8 cellular contexts compared by ENCODE assay signal in the genomic region with DNA sequence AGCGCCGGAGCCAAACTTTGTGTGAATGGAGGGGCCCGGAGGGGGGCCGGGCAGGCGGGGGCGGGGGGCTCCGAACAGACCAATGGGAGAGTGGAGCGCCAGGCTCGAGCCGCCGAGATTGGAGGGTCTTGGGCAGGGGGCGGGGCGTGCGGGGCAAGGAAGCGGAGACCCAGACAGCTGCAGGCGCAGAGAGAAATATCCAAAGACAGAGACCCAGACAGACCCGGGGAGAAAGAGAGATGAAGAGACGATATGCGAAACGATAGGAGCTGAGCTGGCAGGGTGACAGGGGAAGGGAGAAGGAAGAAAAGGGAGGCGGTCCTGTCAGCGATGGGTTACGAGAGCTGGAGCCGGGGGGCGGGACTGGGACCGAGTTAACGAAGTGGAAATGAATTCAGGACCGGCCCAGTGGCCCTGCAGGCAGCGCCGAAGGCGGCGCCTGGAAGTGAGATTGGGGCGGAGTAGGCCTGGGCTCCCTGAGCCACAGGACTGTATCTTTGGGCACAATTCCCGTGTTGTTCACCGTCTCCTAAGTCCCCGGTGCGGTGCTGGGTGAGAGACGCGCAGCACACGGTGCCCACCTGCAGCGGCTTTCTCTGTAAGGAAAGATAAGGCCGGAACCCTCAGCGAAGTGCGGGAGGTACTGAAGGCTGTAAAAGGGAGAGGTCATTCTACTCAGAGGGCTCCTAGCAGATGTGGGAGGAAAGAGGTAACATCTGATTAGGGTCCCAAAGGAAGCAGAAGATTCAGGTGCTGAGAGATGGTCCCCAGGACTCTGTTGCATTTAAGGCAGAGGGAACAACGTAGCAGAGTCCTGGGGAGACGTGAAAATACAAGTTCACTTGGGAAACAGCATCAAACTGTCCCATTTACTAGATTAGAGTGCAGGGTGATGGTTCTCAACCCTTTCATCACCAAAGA. TPM values are rescaled to one million over a fixed set of nuclear protein-coding genes. Genes with fewer than 3 reads are reported as not detected.
DNase-seq lines count a peak whose midpoint lies in the region; ATAC-seq and TF ChIP-seq lines count a peak whose summit lies in the region.

No MANE protein-coding gene starts in this region.

- TF ChIP-seq POLR2A in body of pancreas (IDR thresholded peaks at IDR 0.05) (peak in 2 of 3 donors; percentile 19 to 23), sigmoid colon (IDR thresholded peaks at IDR 0.05) (no peak)

- intact Hi-C loops in body of pancreas (cut with DNase I) (no loop called here), sigmoid colon (cut with DNase I) (no loop called here)

- H3K27ac ChIP-seq in body of pancreas: no peak overlapping the region
- peak overlapping the region in 2 of 4 donors; percentile 39 to 68 for H3K27ac ChIP-seq in sigmoid colon

- H3K4me3 ChIP-seq in body of pancreas: peak overlapping the region; percentile 28 to 40
- peak overlapping the region; percentile 50 for H3K4me3 ChIP-seq in iPS-15b (ENCODE audit: low read depth, low read length)
- H3K4me3 ChIP-seq in sigmoid colon: peak overlapping the region; percentile 31 to 59 (median 54)

- H3K27me3 ChIP-seq in body of pancreas (no peaks in the 10 kb centered on the region), iPS-15b (ENCODE audit: control insufficient read depth, insufficient read depth, low read length) (peaks cover 52% of the 10 kb centered on the region), sigmoid colon (no peaks in the 10 kb centered on the region)

- H3K9ac ChIP-seq in iPS-15b (ENCODE audit: low read depth, low read length): no peak overlapping the region

- H3K9me3 ChIP-seq in body of pancreas: no peaks in the 10 kb centered on the region
- no peaks in the 10 kb centered on the region for H3K9me3 ChIP-seq in iPS-15b (ENCODE audit: control insufficient read depth, insufficient read depth, low read length)
- H3K9me3 ChIP-seq in sigmoid colon: no peaks in the 10 kb centered on the region

- ATAC-seq in body of pancreas: peak; percentile 84
- ATAC-seq in HG03469 (IDR thresholded peaks at IDR 0.05; ENCODE audit: unreplicated experiment): no peak
- no peak for ATAC-seq in HG02571 (IDR thresholded peaks at IDR 0.05; ENCODE audit: unreplicated experiment)

- peak; percentile 20 for DNase-seq in GDM1 (lab: John Stamatoyannopoulos, UW)
- peak; percentile 35 for DNase-seq in LHCN-M2 (ENCODE audit: low read depth)
- DNase-seq in UCSD-AML1 (lab: John Stamatoyannopoulos, UW; ENCODE audit: unreplicated experiment): peak; percentile 34
- peak; percentile 66 to 80 (median 74) for DNase-seq in body of pancreas
- DNase-seq in sigmoid colon: peak; percentile 88

- no peaks in the 10 kb centered on the region for H3K36me3 ChIP-seq in body of pancreas (replicated peaks in 1 of 2; ENCODE audit: insufficient read depth in 1 of 2, low read depth in 2 of 2)
- H3K36me3 ChIP-seq in iPS-15b (ENCODE audit: control insufficient read depth, insufficient read depth, low read length): no peaks in the 10 kb centered on the region
- H3K36me3 ChIP-seq in sigmoid colon: no peaks in the 10 kb centered on the region

- TF ChIP-seq CTCF in body of pancreas (IDR thresholded peaks at IDR 0.05) (no peak), sigmoid colon (IDR thresholded peaks at IDR 0.05) (no peak)

- no peak for TF ChIP-seq EP300 in sigmoid colon (IDR thresholded peaks at IDR 0.05)

- H3K4me1 ChIP-seq in body of pancreas (peaks cover 10% of the 10 kb centered on the region), iPS-15b (ENCODE audit: control insufficient read depth, insufficient read depth, low read length) (no peaks in the 10 kb centered on the region), sigmoid colon (peaks cover 0 to 13% (median 11%) of the 10 kb centered on the region in 4 donors)

- 2% methylated on average over 39 to 46 of the region's 46 CpGs for WGBS in body of pancreas, 2 donors
- 1 to 2% methylated on average over 46 of the region's 46 CpGs for WGBS in sigmoid colon, 2 donors

RNA-seq across cellular contexts. Expression of a gene that starts 0.5 kb away (rescaled TPM):
- total RNA-seq in LHCN-M2 (2014; rRNA removed) (not detected in 2 replicates), body of pancreas (not detected), sigmoid colon (under 1 TPM in 2 of 4 donors, not detected in 2; 0.27 to 0.36 TPM)
- polyA plus RNA-seq in LHCN-M2 (2012): 0.04 TPM
- 1 to 10 TPM in 1 of 3 donors, under 1 TPM in 1, not detected in 1; 0.23 to 1.3 TPM for polyA plus RNA-seq in sigmoid colon

RNA-seq across cellular contexts. Expression of a gene that starts 10.8 kb away (rescaled TPM):
- total RNA-seq in LHCN-M2 (2014; rRNA removed) (not detected in 2 replicates), body of pancreas (not detected), sigmoid colon (under 1 TPM; under 0.01 to 0.36 (median 0.27) TPM)
- not detected for polyA plus RNA-seq in LHCN-M2 (2012)
- polyA plus RNA-seq in sigmoid colon: under 1 TPM in 1 of 3 donors, not detected in 2; 0.22 TPM

RNA-seq across cellular contexts. Expression of a gene that starts 27.9 kb away (rescaled TPM):
- total RNA-seq in LHCN-M2 (2014; rRNA removed) (21.7 and 22.2 TPM in 2 replicates), body of pancreas (10 to 100 TPM; 18.4 to 46.8 TPM), sigmoid colon (10 to 100 TPM; 11.1 to 11.4 (median 11.3) TPM)
- polyA plus RNA-seq in LHCN-M2 (2012): 14.5 TPM
- polyA plus RNA-seq in sigmoid colon: 10 to 100 TPM in 1 of 3 donors, 1 to 10 TPM in 2; 4.8 to 34.9 (median 7.2) TPM

RNA-seq across cellular contexts. Expression of a gene that starts 38.7 kb away (rescaled TPM):
- total RNA-seq in LHCN-M2 (2014; rRNA removed) (4.3 and 5.4 TPM in 2 replicates), body of pancreas (1 to 10 TPM; 4.9 to 7.8 TPM), sigmoid colon (1 to 10 TPM; 3.3 to 4.7 (median 4.5) TPM)
- polyA plus RNA-seq in LHCN-M2 (2012): 2.7 TPM
- 1 to 10 TPM in 1 of 3 donors, under 1 TPM in 2; 0.60 to 3.6 (median 0.69) TPM for polyA plus RNA-seq in sigmoid colon

RNA-seq across cellular contexts. Expression of a gene that starts 45.1 kb away (rescaled TPM):
- total RNA-seq in LHCN-M2 (2014; rRNA removed): 1.3 and 1.4 TPM in 2 replicates
- 1.00 TPM for polyA plus RNA-seq in LHCN-M2 (2012)
- 10 to 100 TPM in 1 of 2 donors, 1 to 10 TPM in 1; 1.6 to 41.2 TPM for total RNA-seq in body of pancreas
- total RNA-seq in sigmoid colon: 100 to 1,000 TPM in 2 of 4 donors, 10 to 100 TPM in 2; 60.7 to 153 (median 102) TPM
- 1 to 10 TPM in 2 of 3 donors, under 1 TPM in 1; 0.92 to 5.7 (median 1.8) TPM for polyA plus RNA-seq in sigmoid colon

Comparison
In these comparisons a context has a peak if more than half of its experiments do, and no peak if none do; other contexts are left out.
1. DNase-seq: peak in every context shown above with its lines; median percentile 88 in sigmoid colon; 74 in body of pancreas; 35 in LHCN-M2; 34 in UCSD-AML1; 20 in GDM1.
2. POLR2A ChIP-seq: peak in body of pancreas (2 of 3); none in sigmoid colon (0 of 2).
3. Peak in every context shown above with its lines, with median percentiles within 50 percentile points of each other: H3K4me3 ChIP-seq.